In genomic region chr20:32206383-32207210, GRCh38 we compare ENCODE assay signal across 1 cellular context.
TF ChIP-seq lines count a peak whose summit lies in the region.

No MANE protein-coding gene starts in this region.

TF ChIP-seq in GM12878, 131 proteins besides CTCF, POLR2A, EP300 and RAD21 (continued from another document):
- TF ChIP-seq MLLT1 (IDR thresholded peaks at IDR 0.05), result no peak
